ENCODE assay signal across 8 cellular contexts in genomic region chr10:97640868-97641811, GRCh38. TPM values are rescaled to one million over a fixed set of nuclear protein-coding genes. Genes with fewer than 3 reads are reported as not detected.
A peak's percentile ranks its signal among the peaks of the same experiment; 100 is the strongest.
DNase-seq lines count a peak whose midpoint lies in the region; ATAC-seq and TF ChIP-seq lines count a peak whose summit lies in the region.

No MANE protein-coding gene starts in this region.

- TF ChIP-seq CTCF in GM12875 (IDR thresholded peaks at IDR 0.05; ENCODE audit: borderline replicate concordance, insufficient read depth, low read depth, low read length) = no peak

- H3K27ac Mint-ChIP-seq in activated naive CD4-positive, alpha-beta T cell treated with anti-CD3 and anti-CD28 coated beads, Interleukin-2, amount 50 U/mL, for 72 hours = peak overlapping the region; percentile 85 to 94

- peak; percentile 1 to 2 for ATAC-seq in activated naive CD4-positive, alpha-beta T cell treated with anti-CD3 and anti-CD28 coated beads, Interleukin-2, amount 50 U/mL, for 72 hours
- peak; percentile 54 to 69 for ATAC-seq in left cardiac atrium
- no peak for ATAC-seq in GM21423 (IDR thresholded peaks at IDR 0.05; ENCODE audit: unreplicated experiment)

- no peaks in the 10 kb centered on the region for H3K9me3 Mint-ChIP-seq in activated naive CD4-positive, alpha-beta T cell treated with anti-CD3 and anti-CD28 coated beads, Interleukin-2, amount 50 U/mL, for 72 hours

- peaks cover 0 to 5% of the 10 kb centered on the region in 2 donors for H3K36me3 Mint-ChIP-seq in activated naive CD4-positive, alpha-beta T cell treated with anti-CD3 and anti-CD28 coated beads, Interleukin-2, amount 50 U/mL, for 72 hours

- POLR2A ChIA-PET in HEK293T (lab: Yijun Ruan, JAX) = interaction anchor here (0.6 to 1.5 kb wide), 11 partner anchors 8 to 1511 kb away, joined by 3 to 8 read pairs (median 3); partner anchors contain the start of genes AVPI1, UBTD1, ZFYVE27 and ZNF518A

- CTCF ChIA-PET in HEK293T (lab: Yijun Ruan, JAX) = interaction anchor here (0.5 to 0.6 kb wide), 2 partner anchors 13 to 69 kb away, joined by 4 read pairs; no protein-coding TSS in a partner anchor

- intact Hi-C loops in left cardiac atrium (cut with DNase I) (no loop called here), posterior vena cava (cut with DNase I) (no loop called here)

- peak; percentile 54 for DNase-seq in HEK293T (ENCODE audit: extremely low spot score)
- DNase-seq in NCI-H510A (lab: John Stamatoyannopoulos, UW) = peak; percentile 3
- peak in 1 of 2 donors; percentile 57 for DNase-seq in activated naive CD4-positive, alpha-beta T cell treated with anti-CD3 and anti-CD28 coated beads, Interleukin-2, amount 50 U/mL, for 72 hours (ENCODE audit: low spot score in 2 of 2)
- peak; percentile 36 for DNase-seq in left cardiac atrium
- DNase-seq in posterior vena cava (ENCODE audit: low spot score) = peak; percentile 84
- DNase-seq in central memory CD4-positive, alpha-beta T cell = no peak

- peak overlapping the region; percentile 89 for H3K4me3 ChIP-seq in GM12875 (ENCODE audit: low read depth, low read length)

TF ChIP-seq in HEK293T, 16 proteins besides CTCF, POLR2A, EP300 and RAD21:
- TF ChIP-seq LEF1 (IDR thresholded peaks at IDR 0.05; ENCODE audit: borderline replicate concordance) (peak; percentile 61; the same call in 1 of the 2 replicates), SUZ12 (IDR thresholded peaks at IDR 0.05) (no peak)

RNA-seq across cellular contexts. Expression of gene PI4K2A, which starts 0.7 kb away (rescaled TPM):
- 10 to 100 TPM in 1 of 2 donors, 1 to 10 TPM in 1; 9.7 to 13.6 TPM for total RNA-seq in activated naive CD4-positive, alpha-beta T cell treated with anti-CD3 and anti-CD28 coated beads, Interleukin-2, amount 50 U/mL, for 72 hours
- total RNA-seq in left cardiac atrium (10 to 100 TPM; 11.2 to 12.1 TPM), posterior vena cava (10 to 100 TPM; 13.8 to 15.9 TPM)

RNA-seq across cellular contexts. Expression of gene MORN4, which starts 7.8 kb away (rescaled TPM):
- total RNA-seq in activated naive CD4-positive, alpha-beta T cell treated with anti-CD3 and anti-CD28 coated beads, Interleukin-2, amount 50 U/mL, for 72 hours = 1 to 10 TPM; 1.1 to 6.0 TPM
- 1 to 10 TPM; 7.0 to 8.3 TPM for total RNA-seq in left cardiac atrium
- 1 to 10 TPM; 3.4 to 6.5 TPM for total RNA-seq in posterior vena cava

RNA-seq across cellular contexts. Expression of gene AVPI1, which starts 45.9 kb away (rescaled TPM):
- total RNA-seq in activated naive CD4-positive, alpha-beta T cell treated with anti-CD3 and anti-CD28 coated beads, Interleukin-2, amount 50 U/mL, for 72 hours = 1 to 10 TPM; 2.2 to 2.8 TPM
- total RNA-seq in left cardiac atrium (10 to 100 TPM; 13.2 to 16.3 TPM), posterior vena cava (10 to 100 TPM; 15.0 to 17.6 TPM)

RNA-seq across cellular contexts. Expression of gene C10orf62, which starts 51.6 kb away (rescaled TPM):
- total RNA-seq in activated naive CD4-positive, alpha-beta T cell treated with anti-CD3 and anti-CD28 coated beads, Interleukin-2, amount 50 U/mL, for 72 hours = not detected
- total RNA-seq in left cardiac atrium = under 1 TPM in 1 of 2 donors, not detected in 1; 0.35 TPM
- under 1 TPM; 0.19 to 0.46 TPM for total RNA-seq in posterior vena cava

RNA-seq across cellular contexts. Expression of gene HOGA1, which starts 57.0 kb away (rescaled TPM):
- total RNA-seq in activated naive CD4-positive, alpha-beta T cell treated with anti-CD3 and anti-CD28 coated beads, Interleukin-2, amount 50 U/mL, for 72 hours = not detected
- total RNA-seq in left cardiac atrium (10 to 100 TPM in 1 of 2 donors, 1 to 10 TPM in 1; 7.7 to 13.2 TPM), posterior vena cava (1 to 10 TPM; 1.5 to 4.1 TPM)
